In genomic region chr10:97428572-97428981, GRCh38 we compare ENCODE assay signal across 8 cellular contexts. TPM values are rescaled to one million over a fixed set of nuclear protein-coding genes. Genes with fewer than 3 reads are reported as not detected.
DNase-seq lines count a peak whose midpoint lies in the region; ATAC-seq, FAIRE-seq and TF ChIP-seq lines count a peak whose summit lies in the region.

No MANE protein-coding gene starts in this region.

- POLR2A ChIA-PET in A549 (lab: Yijun Ruan, JAX): no interaction called here
- POLR2A ChIA-PET in HCT116 (lab: Charles Lee): no interaction called here
- POLR2A ChIA-PET in activated CD8-positive, alpha-beta T cell treated with anti-CD3 and anti-CD28 coated beads for 36 hours (lab: Charles Lee): interaction anchor here (0.6 to 2.7 kb wide), 7 partner anchors 9 to 31 kb away, joined by 3 to 22 read pairs (median 12); no protein-coding TSS in a partner anchor

- H3K4me2 ChIP-seq in A549 (peak overlapping the region; percentile 72), HCT116 (ENCODE audit: low read length) (peak overlapping the region; percentile 85; the same call in 1 of the 2 replicates)

- no TSS peak for BruUV-seq in HCT116 (replicated peaks; lab: Mats Ljungman, UMichigan)

- H3K27ac ChIP-seq in A549: peak overlapping the region; percentile 25 to 59; a peak in 3 of 6 replicates
- no peak overlapping the region for H3K27ac ChIP-seq in HCT116 (ENCODE audit: low read depth, low read length)
- peak overlapping the region; percentile 65 for H3K27ac ChIP-seq in iPS-18a (ENCODE audit: low read length)

- peak overlapping the region; percentile 96 for H3K4me3 Mint-ChIP-seq in activated CD8-positive, alpha-beta T cell treated with anti-CD3 and anti-CD28 coated beads for 36 hours

- H3K9ac ChIP-seq in HCT116 (ENCODE audit: low read length): no peak overlapping the region
- H3K9ac ChIP-seq in iPS-18a (ENCODE audit: low read length): peak overlapping the region; percentile 92

- H3K9me3 ChIP-seq in A549 (no peaks in the 10 kb centered on the region), HCT116 (ENCODE audit: control insufficient read depth in 1 of 2, insufficient read depth in 1 of 2, low read depth in 1 of 2, low read length in 2 of 2) (no peaks in the 10 kb centered on the region), iPS-18a (ENCODE audit: control insufficient read depth, low read depth, low read length) (no peaks in the 10 kb centered on the region)

- no peak for TF ChIP-seq POLR2A in A549 (IDR thresholded peaks at IDR 0.05; ENCODE audit: low read length)
- TF ChIP-seq POLR2A in HCT116 (IDR thresholded peaks at IDR 0.05; ENCODE audit: borderline replicate concordance, extremely low read depth, insufficient read depth, insufficient read length): no peak
- TF ChIP-seq POLR2A in H54 (IDR thresholded peaks at IDR 0.05; ENCODE audit: low read depth, low read length): no peak

- H3K36me3 Mint-ChIP-seq in activated CD8-positive, alpha-beta T cell treated with anti-CD3 and anti-CD28 coated beads for 36 hours (ENCODE audit: low read depth): peaks cover 69% of the 10 kb centered on the region

- H3K4me3 ChIP-seq in A549: peak overlapping the region; percentile 73
- H3K4me3 ChIP-seq in HCT116 (replicated peaks in 1 of 2; ENCODE audit: low read depth in 1 of 2, low read length in 2 of 2): no peak overlapping the region
- peak overlapping the region; percentile 95 for H3K4me3 ChIP-seq in iPS-18a (ENCODE audit: low read length)

- no peak for TF ChIP-seq EP300 in A549 (IDR thresholded peaks at IDR 0.05)

- H4K20me1 ChIP-seq in HCT116 (ENCODE audit: insufficient read depth): peaks cover 14% of the 10 kb centered on the region; the same call in 1 of the 2 replicates

- H3K9me2 ChIP-seq in HCT116 (ENCODE audit: insufficient read depth): no peaks in the 10 kb centered on the region

- TF ChIP-seq RAD21 in A549 (conservative IDR thresholded peaks at IDR 0.05 in 1 of 2, IDR thresholded peaks at IDR 0.05 in 1 of 2) (no peak), HCT116 (IDR thresholded peaks at IDR 0.05; ENCODE audit: low read depth) (no peak)

- peaks cover 66% of the 10 kb centered on the region for H3K79me2 ChIP-seq in HCT116 (ENCODE audit: insufficient read depth, low read length)

- H3K9me3 Mint-ChIP-seq in activated CD8-positive, alpha-beta T cell treated with anti-CD3 and anti-CD28 coated beads for 36 hours: no peaks in the 10 kb centered on the region

- peaks cover 29% of the 10 kb centered on the region for H3K4me1 Mint-ChIP-seq in activated CD8-positive, alpha-beta T cell treated with anti-CD3 and anti-CD28 coated beads for 36 hours (ENCODE audit: low read depth)

- no peak for DNase-seq in A549 (ENCODE audit: low read depth in 1 of 2, low spot score in 1 of 2)
- no peak for DNase-seq in HCT116 (ENCODE audit: low read depth, low spot score)
- no peak for DNase-seq in activated CD8-positive, alpha-beta T cell treated with anti-CD3 and anti-CD28 coated beads for 36 hours
- no peak for DNase-seq in hepatic stellate cell (ENCODE audit: low spot score)
- DNase-seq in H54 (ENCODE audit: insufficient read length, low spot score): no peak
- DNase-seq in sciatic nerve (ENCODE audit: low spot score): no peak

- peaks cover 2% of the 10 kb centered on the region for H3K27me3 Mint-ChIP-seq in activated CD8-positive, alpha-beta T cell treated with anti-CD3 and anti-CD28 coated beads for 36 hours

- intact Hi-C loops in HCT116 (cut with micrococcal nuclease) (no loop called here), sciatic nerve (cut with DNase I) (no loop called here)
- intact Hi-C loops in activated CD8-positive, alpha-beta T cell treated with anti-CD3 and anti-CD28 coated beads for 36 hours (cut with micrococcal nuclease): loop anchor here (2.0 kb wide), 1 partner anchor 22 kb away; no protein-coding TSS in a partner anchor

- H2AFZ ChIP-seq in HCT116 (ENCODE audit: low read depth, low read length, poor library complexity, severe bottlenecking): no peak overlapping the region

- FAIRE-seq in A549 (lab: Jason Lieb, UNC) (no peak), H54 (lab: Jason Lieb, UNC) (no peak)

- CTCF ChIA-PET in A549 (lab: Yijun Ruan, JAX): interaction anchor here (1.6 kb wide), 1 partner anchor 22 kb away, joined by 6 read pairs; no protein-coding TSS in a partner anchor
- CTCF ChIA-PET in HCT116 (lab: Charles Lee): no interaction called here
- CTCF ChIA-PET in activated CD8-positive, alpha-beta T cell treated with anti-CD3 and anti-CD28 coated beads for 36 hours (lab: Charles Lee): interaction anchor here (1.3 to 3.2 kb wide), 7 partner anchors 14 to 27 kb away, joined by 4 to 17 read pairs (median 6); partner anchors contain the start of gene RRP12

- peak overlapping the region; percentile 92 for H3K27ac Mint-ChIP-seq in activated CD8-positive, alpha-beta T cell treated with anti-CD3 and anti-CD28 coated beads for 36 hours

- ATAC-seq in A549: no peak
- ATAC-seq in HCT116: no peak
- ATAC-seq in activated CD8-positive, alpha-beta T cell treated with anti-CD3 and anti-CD28 coated beads for 36 hours: no peak
- no peak for ATAC-seq in sciatic nerve
- ATAC-seq in GM19351 (IDR thresholded peaks at IDR 0.05; ENCODE audit: unreplicated experiment): no peak

- H3K36me3 ChIP-seq in HCT116 (ENCODE audit: control insufficient read depth in 1 of 2, insufficient read depth in 2 of 2, low read length in 2 of 2) (peaks cover 29 to 45% of the 10 kb centered on the region in 2 experiments), iPS-18a (ENCODE audit: control insufficient read depth, low read depth, low read length) (peaks cover 44% of the 10 kb centered on the region)

- H3K4me1 ChIP-seq in A549 (peaks cover 17% of the 10 kb centered on the region; the same call in 2 of the 3 replicates), HCT116 (ENCODE audit: control insufficient read depth in 1 of 2, insufficient read depth in 2 of 2, low read length in 2 of 2) (peaks cover 8 to 24% of the 10 kb centered on the region in 2 experiments), iPS-18a (ENCODE audit: control insufficient read depth, low read depth, low read length) (peaks cover 8% of the 10 kb centered on the region)

- WGBS in A549 (ENCODE audit: missing lambda C conversion rate): 81% methylated on average over 4 of the region's 4 CpGs

- TF ChIP-seq CTCF in A549 (IDR thresholded peaks at IDR 0.05) (no peak), HCT116 (IDR thresholded peaks at IDR 0.05 in 2 of 3, conservative IDR thresholded peaks at IDR 0.05 in 1 of 3; ENCODE audit: borderline replicate concordance in 1 of 3, insufficient read depth in 1 of 3, low read depth in 2 of 3, low read length in 2 of 3) (no peak)
- no peak for TF ChIP-seq CTCF in activated CD8-positive, alpha-beta T cell treated with anti-CD3 and anti-CD28 coated beads for 36 hours (IDR thresholded peaks at IDR 0.05)

- RAD21 ChIA-PET in HCT116 (lab: Charles Lee; ENCODE audit: low non-redundant PET in 1 of 2, low total read pairs in 2 of 2, uncharacterized antibody in 2 of 2, unreplicated experiment in 2 of 2): no interaction called here

- no peaks in the 10 kb centered on the region for H3K27me3 ChIP-seq in HCT116 (ENCODE audit: insufficient read depth, low read length)
- no peaks in the 10 kb centered on the region for H3K27me3 ChIP-seq in iPS-18a (ENCODE audit: control insufficient read depth, insufficient read depth, low read length)

TF ChIP-seq in HCT116, 20 proteins besides CTCF, POLR2A, EP300 and RAD21:
- TF ChIP-seq FOSL1 (IDR thresholded peaks at IDR 0.05; ENCODE audit: low read depth): no peak
- TF ChIP-seq POLR2AphosphoS5 (IDR thresholded peaks at IDR 0.05; ENCODE audit: low read depth, low read length): no peak
- TF ChIP-seq YY1 (IDR thresholded peaks at IDR 0.05; ENCODE audit: extremely low read depth, insufficient replicate concordance, low read depth, low read length): no peak

RNA-seq across cellular contexts. Expression of gene PGAM1, which starts 2.6 kb away (rescaled TPM):
- 459 and 516 TPM in 2 replicates for polyA plus RNA-seq in A549 (2011; rRNA removed)
- 497 and 598 TPM in 2 replicates for polyA plus RNA-seq in A549 (2012; cell fraction: cytosol; rRNA removed)
- polyA plus RNA-seq in A549 (2012; cell fraction: nucleus; rRNA removed): 365 and 373 TPM in 2 replicates
- polyA plus RNA-seq in A549 (2017; fragmentation: RNase III; extraction: RNeasy Plus Mini Kit Qiagen cat#74134 plus additional on column Dnase treatment): 516 to 557 TPM (median 525 TPM) in 3 replicates
- 361 and 374 TPM in 2 replicates for polyA minus RNA-seq in A549 (2011; rRNA and poly(A)+ RNA removed)
- total RNA-seq in HCT116 (2021; ENCODE audit: unreplicated experiment): 497 TPM
- 584 and 661 TPM in 2 replicates for polyA plus RNA-seq in HCT116 (2012)
- total RNA-seq in activated CD8-positive, alpha-beta T cell treated with anti-CD3 and anti-CD28 coated beads for 36 hours: 1,000 to 10,000 TPM; 1,193 to 1,205 TPM
- 117 TPM for total RNA-seq in sciatic nerve

RNA-seq across cellular contexts. Expression of gene EXOSC1, which starts 17.2 kb away (rescaled TPM):
- polyA plus RNA-seq in A549 (2011; rRNA removed) (64.0 and 71.7 TPM in 2 replicates), A549 (2017; fragmentation: RNase III; extraction: RNeasy Plus Mini Kit Qiagen cat#74134 plus additional on column Dnase treatment) (54.0 to 54.8 TPM (median 54.8 TPM) in 3 replicates)
- polyA plus RNA-seq in A549 (2012; cell fraction: cytosol; rRNA removed): 61.0 and 63.8 TPM in 2 replicates
- polyA plus RNA-seq in A549 (2012; cell fraction: nucleus; rRNA removed): 30.0 and 36.1 TPM in 2 replicates
- polyA minus RNA-seq in A549 (2011; rRNA and poly(A)+ RNA removed): 37.4 and 41.4 TPM in 2 replicates
- total RNA-seq in HCT116 (2021; ENCODE audit: unreplicated experiment) (38.9 TPM), sciatic nerve (37.0 TPM)
- polyA plus RNA-seq in HCT116 (2012): 44.7 and 53.0 TPM in 2 replicates
- 10 to 100 TPM; 43.3 to 49.2 TPM for total RNA-seq in activated CD8-positive, alpha-beta T cell treated with anti-CD3 and anti-CD28 coated beads for 36 hours

RNA-seq across cellular contexts. Expression of gene ZDHHC16, which starts 17.4 kb away (rescaled TPM):
- 57.0 and 71.6 TPM in 2 replicates for polyA plus RNA-seq in A549 (2011; rRNA removed)
- polyA plus RNA-seq in A549 (2012; cell fraction: cytosol; rRNA removed): 70.1 and 86.8 TPM in 2 replicates
- polyA plus RNA-seq in A549 (2012; cell fraction: nucleus; rRNA removed): 65.8 and 75.7 TPM in 2 replicates
- 47.7 to 53.0 TPM (median 51.0 TPM) in 3 replicates for polyA plus RNA-seq in A549 (2017; fragmentation: RNase III; extraction: RNeasy Plus Mini Kit Qiagen cat#74134 plus additional on column Dnase treatment)
- polyA minus RNA-seq in A549 (2011; rRNA and poly(A)+ RNA removed): 95.0 and 111 TPM in 2 replicates
- total RNA-seq in HCT116 (2021; ENCODE audit: unreplicated experiment): 34.0 TPM
- polyA plus RNA-seq in HCT116 (2012): 23.9 and 32.2 TPM in 2 replicates
- total RNA-seq in activated CD8-positive, alpha-beta T cell treated with anti-CD3 and anti-CD28 coated beads for 36 hours: 10 to 100 TPM; 23.8 to 25.2 TPM
- total RNA-seq in sciatic nerve: 32.1 TPM

RNA-seq across cellular contexts. Expression of gene RRP12, which starts 27.4 kb away (rescaled TPM):
- polyA plus RNA-seq in A549 (2011; rRNA removed) (38.1 and 40.8 TPM in 2 replicates), A549 (2017; fragmentation: RNase III; extraction: RNeasy Plus Mini Kit Qiagen cat#74134 plus additional on column Dnase treatment) (37.0 to 43.9 TPM (median 37.9 TPM) in 3 replicates)
- polyA plus RNA-seq in A549 (2012; cell fraction: cytosol; rRNA removed): 29.5 and 30.1 TPM in 2 replicates
- polyA plus RNA-seq in A549 (2012; cell fraction: nucleus; rRNA removed): 110 and 127 TPM in 2 replicates
- polyA minus RNA-seq in A549 (2011; rRNA and poly(A)+ RNA removed): 66.7 and 83.7 TPM in 2 replicates
- total RNA-seq in HCT116 (2021; ENCODE audit: unreplicated experiment) (67.0 TPM), sciatic nerve (19.6 TPM)
- polyA plus RNA-seq in HCT116 (2012): 44.4 and 47.7 TPM in 2 replicates
- total RNA-seq in activated CD8-positive, alpha-beta T cell treated with anti-CD3 and anti-CD28 coated beads for 36 hours: 10 to 100 TPM; 50.3 to 51.0 TPM

Comparison
In these comparisons a context has a peak if more than half of its experiments do, and no peak if none do; other contexts are left out.
1. H3K4me3 ChIP-seq: peak in A549 (single experiment) and iPS-18a (single experiment); none in HCT116 (0 of 2).